In the genomic region with DNA sequence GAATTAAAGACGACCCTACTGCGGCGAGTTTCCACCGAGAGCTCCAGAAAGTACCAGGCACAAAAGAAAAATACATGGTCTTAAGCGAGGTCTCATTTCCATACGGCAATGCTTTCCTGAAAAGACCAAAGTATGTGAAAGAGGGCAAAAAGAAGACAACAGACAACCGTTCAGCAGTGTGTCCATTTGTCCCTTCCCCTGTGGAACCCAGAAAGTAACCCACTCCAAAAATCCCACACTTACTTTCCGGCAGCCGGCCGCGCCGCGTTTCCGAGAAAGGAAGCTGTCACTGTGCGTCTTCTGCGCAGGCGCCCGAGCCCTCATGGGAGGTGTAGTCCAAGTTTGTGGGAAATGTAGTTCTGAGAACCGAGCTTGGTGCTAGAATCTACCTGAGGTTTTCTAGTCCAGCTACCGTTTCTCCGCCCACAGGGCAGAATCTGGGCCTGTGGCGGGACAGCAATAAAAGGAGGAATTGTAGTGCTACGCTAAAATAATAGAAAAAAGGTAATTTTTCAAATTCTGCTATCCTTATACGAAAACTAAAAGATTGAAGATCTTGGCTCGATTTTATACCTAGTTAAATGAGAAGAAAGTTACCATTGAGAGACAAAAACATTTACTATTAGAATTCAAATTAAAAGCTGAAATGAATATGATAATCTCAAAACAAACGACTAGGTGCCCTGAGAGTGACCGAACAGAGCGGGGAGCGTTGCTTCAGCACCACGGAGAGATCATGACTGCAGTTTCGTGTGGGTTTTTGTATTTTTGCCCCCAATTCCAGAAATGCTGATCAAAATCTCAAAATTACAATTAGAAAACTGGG, we compare ENCODE assay signal across 8 cellular contexts. TPM values are rescaled to one million over a fixed set of nuclear protein-coding genes. Genes with fewer than 3 reads are reported as not detected.
DNase-seq lines count a peak whose midpoint lies in the region; FAIRE-seq and TF ChIP-seq lines count a peak whose summit lies in the region.

A gene with protein sequence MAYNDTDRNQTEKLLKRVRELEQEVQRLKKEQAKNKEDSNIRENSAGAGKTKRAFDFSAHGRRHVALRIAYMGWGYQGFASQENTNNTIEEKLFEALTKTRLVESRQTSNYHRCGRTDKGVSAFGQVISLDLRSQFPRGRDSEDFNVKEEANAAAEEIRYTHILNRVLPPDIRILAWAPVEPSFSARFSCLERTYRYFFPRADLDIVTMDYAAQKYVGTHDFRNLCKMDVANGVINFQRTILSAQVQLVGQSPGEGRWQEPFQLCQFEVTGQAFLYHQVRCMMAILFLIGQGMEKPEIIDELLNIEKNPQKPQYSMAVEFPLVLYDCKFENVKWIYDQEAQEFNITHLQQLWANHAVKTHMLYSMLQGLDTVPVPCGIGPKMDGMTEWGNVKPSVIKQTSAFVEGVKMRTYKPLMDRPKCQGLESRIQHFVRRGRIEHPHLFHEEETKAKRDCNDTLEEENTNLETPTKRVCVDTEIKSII (minus strand): TSS at position 280 of the 826 bp plus-strand sequence. CDS start 6,922 bp downstream, outside the sequence.

- H3K9me3 ChIP-seq in neuronal stem cell (replicated peaks in 1 of 2; ENCODE audit: control insufficient read depth in 2 of 2, insufficient read depth in 1 of 2, low read depth in 1 of 2, low read length in 2 of 2), result peaks cover 5 to 7% of the 10 kb centered on the region in 2 donors

- CTCF ChIA-PET in HEK293T (lab: Yijun Ruan, JAX), result interaction anchor here (0.8 to 1.3 kb wide), 2 partner anchors 15 to 20 kb away, joined by 3 to 5 read pairs; no protein-coding TSS in a partner anchor

- no peaks in the 10 kb centered on the region for H3K79me1 ChIP-seq in neuronal stem cell (ENCODE audit: low read depth, low read length)

- H2BK15ac ChIP-seq in neuronal stem cell (ENCODE audit: low read length), result no peak within 1 kb of the TSS

- no peak within 1 kb of the TSS for H2BK120ac ChIP-seq in neuronal stem cell (ENCODE audit: low read depth, low read length)

- no peak within 1 kb of the TSS for H3K27ac ChIP-seq in neuronal stem cell (replicated peaks; ENCODE audit: low read length)
- H3K27ac ChIP-seq in substantia nigra (ENCODE audit: low read depth, low read length, poor library complexity, severe bottlenecking), result peak within 1 kb of the TSS; percentile 66

- no peak for FAIRE-seq in frontal cortex (lab: Jason Lieb, UNC)

- no peak within 1 kb of the TSS for H3K14ac ChIP-seq in neuronal stem cell (ENCODE audit: low read length)

- H2BK12ac ChIP-seq in neuronal stem cell (ENCODE audit: low read length), result no peak within 1 kb of the TSS

- whole genome bisulfite sequencing in neuronal stem cell (ENCODE audit: extremely low coverage in 2 of 2, insufficient read length in 2 of 2, insufficient replicate concordance in 1 of 2), 2 donors, result no CpG with 5 or more reads among the region's 31 CpGs

- H4K91ac ChIP-seq in neuronal stem cell (ENCODE audit: low read depth, low read length, poor library complexity), result no peak within 1 kb of the TSS

- POLR2A ChIA-PET in HEK293T (lab: Yijun Ruan, JAX), result interaction anchor here (0.7 to 2.0 kb wide), 15 partner anchors 10 to 379 kb away, joined by 3 to 27 read pairs (median 4); a partner anchor contains a TSS

- H3K4ac ChIP-seq in neuronal stem cell (ENCODE audit: low read length), result no peak within 1 kb of the TSS

- in situ Hi-C loops in SK-MEL-5 (cut with HindIII; ENCODE audit: low pct_unique_long_range_greater_than_20kb, low sequenced_read_pairs), result loop anchor here (25.0 kb wide), 1 partner anchor 309 kb away; a partner anchor contains a TSS

- H2AK5ac ChIP-seq in neuronal stem cell (ENCODE audit: low read depth, low read length), result no peak within 1 kb of the TSS

- no peak within 1 kb of the TSS for H3K9ac ChIP-seq in neuronal stem cell (ENCODE audit: low read depth, low read length, poor library complexity)

- H3K4me2 ChIP-seq in neuronal stem cell (ENCODE audit: insufficient read depth, low read length, poor library complexity, severe bottlenecking), result peak within 1 kb of the TSS; percentile 55

- H4K8ac ChIP-seq in neuronal stem cell (ENCODE audit: low read depth, low read length), result no peak within 1 kb of the TSS

- H3K36me3 ChIP-seq in neuronal stem cell (replicated peaks in 1 of 2; ENCODE audit: control insufficient read depth in 2 of 2, insufficient read depth in 2 of 2, low read length in 2 of 2), result peaks cover 5 to 12% of the 10 kb centered on the region in 2 donors

- no peak within 1 kb of the TSS for H2BK5ac ChIP-seq in neuronal stem cell (ENCODE audit: low read length)

- peak within 1 kb of the TSS; percentile 86 for H2AFZ ChIP-seq in neuronal stem cell (ENCODE audit: low read length)

- H3K27me3 ChIP-seq in neuronal stem cell (ENCODE audit: control insufficient read depth in 3 of 3, insufficient read depth in 3 of 3, low read depth in 1 of 3, low read length in 3 of 3), result peaks cover 3 to 9% (median 5%) of the 10 kb centered on the region in 3 experiments

- peak within 1 kb of the TSS; percentile 62 to 91 for H3K4me3 ChIP-seq in neuronal stem cell (ENCODE audit: low read length in 2 of 2)

- DNase-seq in GM03348 (ENCODE audit: low spot score), result peak; percentile 95
- peak; percentile 93 for DNase-seq in HEK293T (ENCODE audit: extremely low spot score)
- DNase-seq in MV-4-11 (lab: John Stamatoyannopoulos, UW), result peak; percentile 81
- peak; percentile 84 for DNase-seq in SK-MEL-5 (ENCODE audit: low read depth, low spot score)
- DNase-seq in activated naive CD4-positive, alpha-beta T cell treated with Interleukin-2 at 50 U/mL for 16 hours, result peak; percentile 91
- DNase-seq in frontal cortex (ENCODE audit: low spot score in 2 of 2), result peak; percentile 79 to 84
- peak; percentile 66 for DNase-seq in neuronal stem cell (ENCODE audit: low spot score)
- DNase-seq in substantia nigra (lab: John Stamatoyannopoulos, UW), result peak; percentile 27 to 92 (median 79)

- H3K4me1 ChIP-seq in neuronal stem cell (ENCODE audit: control insufficient read depth in 2 of 2, insufficient read depth in 1 of 2, low read depth in 1 of 2, low read length in 2 of 2), result peaks cover 2 to 7% of the 10 kb centered on the region in 2 donors

- no peak within 1 kb of the TSS for H3K18ac ChIP-seq in neuronal stem cell (ENCODE audit: low read length)

- no peak within 1 kb of the TSS for H3K23ac ChIP-seq in neuronal stem cell (ENCODE audit: low read depth, low read length, poor library complexity)

TF ChIP-seq in HEK293T, 16 proteins besides CTCF, POLR2A, EP300 and RAD21:
- 0 out of 2 replicates have a peak, but pooled peaks have one; percentile 25 for TF ChIP-seq ELF4 (IDR thresholded peaks at IDR 0.05)
- no peak for TF ChIP-seq BHLHE40 (IDR thresholded peaks at IDR 0.05; ENCODE audit: borderline replicate concordance)

RNA-seq across cellular contexts. Expression of the gene that starts here (rescaled TPM):
- 15.5 and 15.6 TPM in 2 replicates for total RNA-seq in SK-MEL-5 (2014; rRNA removed; shearing (Covaris generic))
- 13.4 and 14.2 TPM in 2 replicates for polyA plus RNA-seq in SK-MEL-5 (2015; cell fraction: cytosol; rRNA removed)
- 11.5 and 13.3 TPM in 2 replicates for polyA plus RNA-seq in SK-MEL-5 (2015; cell fraction: nucleus; rRNA removed)
- total RNA-seq in frontal cortex, result 14.3 TPM
- polyA plus RNA-seq in neuronal stem cell (2013, experiment 1 of 2), result 16.9 TPM
- 18.4 TPM for polyA plus RNA-seq in neuronal stem cell (2013, experiment 2 of 2)
